Comparison of ENCODE assay signal across 25 cellular contexts in the genomic region with DNA sequence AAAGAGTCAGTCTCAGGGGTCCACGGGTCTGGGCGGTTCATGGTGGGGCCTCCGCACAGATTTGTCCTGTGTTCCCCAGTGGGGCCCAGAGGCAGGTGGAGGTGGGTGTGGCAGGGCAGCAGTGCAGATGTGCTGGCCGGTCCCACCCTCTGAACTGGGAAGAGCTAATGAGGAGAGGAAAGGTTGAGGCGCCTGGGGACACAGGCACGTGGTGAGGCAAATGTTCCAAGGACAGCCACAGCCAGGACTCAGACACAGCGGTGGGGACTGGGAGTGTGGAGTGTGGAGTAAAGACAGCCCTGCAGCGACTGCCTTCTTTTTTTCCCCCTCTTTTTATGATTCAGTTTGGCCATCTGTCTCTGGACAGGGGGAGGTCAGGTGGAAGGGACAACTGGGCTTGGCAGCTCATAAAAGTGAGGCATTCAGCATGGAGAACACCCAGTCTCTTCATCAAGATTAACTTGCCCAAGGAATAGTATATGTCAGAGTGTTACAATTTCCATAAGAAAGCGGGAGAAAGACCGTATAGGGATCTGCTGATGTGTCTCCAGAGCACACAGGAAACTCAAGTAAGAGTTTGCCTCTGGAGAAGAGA.
A peak's percentile ranks its signal among the peaks of the same experiment; 100 is the strongest.
DNase-seq lines count a peak whose midpoint lies in the region; ATAC-seq and TF ChIP-seq lines count a peak whose summit lies in the region.
"Had no signal": no experiment of that assay in that cellular context is flagged by ENCODE, and none has a peak within 500 bp of the region (broad histone marks: within the 10 kb centered on the region; RNA-seq: fewer than 3 reads in every experiment).

No MANE protein-coding gene starts in this region.

- H3K9me3 ChIP-seq in BLaER1 (no peaks in the 10 kb centered on the region), HUES48 (ENCODE audit: control insufficient read depth, insufficient read depth, low read length) (no peaks in the 10 kb centered on the region), mesenchymal stem cell (ENCODE audit: control insufficient read depth, low read length) (no peaks in the 10 kb centered on the region), PC-3 (ENCODE audit: low read length) (no peaks in the 10 kb centered on the region)
- H3K9me3 ChIP-seq: breast epithelium, esophagus muscularis mucosa, lower lobe of right lung, neutrophil, prostate gland, suprapubic skin had no signal

- peak overlapping the region; percentile 21 for H4K8ac ChIP-seq in mesenchymal stem cell (ENCODE audit: low read length)

- H2BK12ac ChIP-seq in mesenchymal stem cell (ENCODE audit: low read length in 2 of 2) = no peak overlapping the region

- no peaks in the 10 kb centered on the region for H3K79me2 ChIP-seq in PC-3 (ENCODE audit: low read length)

- H4K20me1 ChIP-seq in BLaER1 (no peaks in the 10 kb centered on the region), PC-3 (ENCODE audit: low read length) (no peaks in the 10 kb centered on the region)

- DNase-seq in endothelial cell (ENCODE audit: low spot score) (no peak), mesenchymal stem cell (no peak), PC-3 (no peak)
- no peak for DNase-seq in stimulated activated naive CD4-positive, alpha-beta T cell treated with Interleukin-2 at 50 U/mL for 16 hours (lab: John Stamatoyannopoulos, UW)
- DNase-seq in activated CD8-positive, alpha-beta T cell treated with anti-CD3 and anti-CD28 coated beads for 36 hours = no peak
- DNase-seq: ACHN; activated CD4-positive, alpha-beta T cell treated with anti-CD3 and anti-CD28 coated beads for 36 hours; activated naive CD4-positive, alpha-beta T cell treated with anti-CD3 and anti-CD28 coated beads for 36 hours; activated T-cell treated with anti-CD3 and anti-CD28 coated beads, Interleukin-2, amount 50 U/mL, for 4 hours; amygdala; hippocampal formation; lower lobe of right lung; NCI-H526; T-helper 17 cell had no signal

- H2AK5ac ChIP-seq in mesenchymal stem cell (ENCODE audit: low read length, severe bottlenecking) = no peak overlapping the region

- 77% methylated on average over 9 of the region's 10 CpGs for WGBS in mesenchymal stem cell

- H3F3A ChIP-seq in PC-3 (ENCODE audit: low read length, unreplicated experiment) = no peaks in the 10 kb centered on the region

- peak overlapping the region; percentile 20 for H4K91ac ChIP-seq in mesenchymal stem cell (ENCODE audit: low read length)

- no peak overlapping the region for H2BK5ac ChIP-seq in mesenchymal stem cell (ENCODE audit: low read depth, low read length, poor library complexity, severe bottlenecking)

- ATAC-seq in PC-3 (no peak), HG02885 (IDR thresholded peaks at IDR 0.05; ENCODE audit: poor library complexity, unreplicated experiment) (no peak)
- ATAC-seq in activated CD8-positive, alpha-beta T cell treated with anti-CD3 and anti-CD28 coated beads for 36 hours = no peak
- ATAC-seq: activated CD4-positive, alpha-beta T cell treated with anti-CD3 and anti-CD28 coated beads for 36 hours; activated T-cell treated with anti-CD3 and anti-CD28 coated beads, Interleukin-2, amount 50 U/mL, for 4 hours; lower lobe of right lung; stimulated activated memory B cell treated with anti-CD40 and anti-IgM and Interleukin-4, amounts not matched to agents 10 μg/mL and 1 μg/mL and 100 μg/mL, for 72 hours; T-helper 17 cell had no signal

- no peak overlapping the region for H2BK120ac ChIP-seq in mesenchymal stem cell (ENCODE audit: low read depth, low read length)

- no peaks in the 10 kb centered on the region for H3K9me3 Mint-ChIP-seq in endothelial cell (ENCODE audit: unreplicated experiment)
- no peaks in the 10 kb centered on the region for H3K9me3 Mint-ChIP-seq in activated CD8-positive, alpha-beta T cell treated with anti-CD3 and anti-CD28 coated beads for 36 hours
- H3K9me3 Mint-ChIP-seq: activated naive CD4-positive, alpha-beta T cell treated with anti-CD3 and anti-CD28 coated beads for 36 hours; activated T-cell treated with anti-CD3 and anti-CD28 coated beads, Interleukin-2, amount 50 U/mL, for 4 hours; stimulated activated memory B cell treated with anti-CD40 and anti-IgM and Interleukin-4, amounts not matched to agents 10 μg/mL and 1 μg/mL and 100 μg/mL, for 72 hours had no signal

- no peaks in the 10 kb centered on the region for H3K9me2 ChIP-seq in PC-3 (replicated peaks; ENCODE audit: low read length)

- POLR2A ChIA-PET in PC-3 (lab: Charles Lee; ENCODE audit: unreplicated experiment) = no interaction called here
- POLR2A ChIA-PET in activated CD8-positive, alpha-beta T cell treated with anti-CD3 and anti-CD28 coated beads for 36 hours (lab: Charles Lee) = interaction anchor here (0.7 kb wide), 1 partner anchor 54 kb away, joined by 3 read pairs; no protein-coding TSS in a partner anchor

- H3K14ac ChIP-seq in mesenchymal stem cell (ENCODE audit: low read length in 2 of 2) = no peak overlapping the region

- H3K36me3 Mint-ChIP-seq in endothelial cell (ENCODE audit: low read depth, unreplicated experiment) = peaks cover 41% of the 10 kb centered on the region
- no peaks in the 10 kb centered on the region for H3K36me3 Mint-ChIP-seq in activated CD8-positive, alpha-beta T cell treated with anti-CD3 and anti-CD28 coated beads for 36 hours (ENCODE audit: low read depth)
- H3K36me3 Mint-ChIP-seq: stimulated activated memory B cell treated with anti-CD40 and anti-IgM and Interleukin-4, amounts not matched to agents 10 μg/mL and 1 μg/mL and 100 μg/mL, for 72 hours had no signal

- H3K4me2 ChIP-seq in BLaER1 (peak overlapping the region; percentile 6; the same call in 1 of the 2 replicates), mesenchymal stem cell (ENCODE audit: low read length, poor library complexity, severe bottlenecking) (no peak overlapping the region), PC-3 (ENCODE audit: low read length) (no peak overlapping the region)
- H3K4me2 ChIP-seq: KMS-11 had no signal

- H3K27ac ChIP-seq in BLaER1 (no peak overlapping the region), HUES48 (ENCODE audit: low read depth, low read length) (no peak overlapping the region), mesenchymal stem cell (ENCODE audit: low read length, poor library complexity, severe bottlenecking) (no peak overlapping the region), PC-3 (ENCODE audit: low read length) (no peak overlapping the region)
- H3K27ac ChIP-seq: breast epithelium, coronary artery, esophagus muscularis mucosa, KMS-11, lower lobe of right lung, prostate gland, suprapubic skin had no signal

- H3K9ac ChIP-seq in BLaER1 (no peak overlapping the region), HUES48 (ENCODE audit: low read depth, low read length) (no peak overlapping the region), mesenchymal stem cell (ENCODE audit: low read length) (no peak overlapping the region), PC-3 (ENCODE audit: low read length) (no peak overlapping the region)
- H3K9ac ChIP-seq: KMS-11 had no signal

- no peak for TF ChIP-seq CTCF in endothelial cell (IDR thresholded peaks at IDR 0.05; ENCODE audit: unreplicated experiment)
- TF ChIP-seq CTCF in PC-3 (conservative IDR thresholded peaks at IDR 0.05; ENCODE audit: low read depth, low read length) = no peak
- TF ChIP-seq CTCF in activated CD8-positive, alpha-beta T cell treated with anti-CD3 and anti-CD28 coated beads for 36 hours (IDR thresholded peaks at IDR 0.05) = no peak

- peaks cover 10% of the 10 kb centered on the region; the same call in 1 of the 2 replicates for H3K4me1 ChIP-seq in BLaER1
- H3K4me1 ChIP-seq in HUES48 (ENCODE audit: control insufficient read depth, insufficient read depth, low read length) = peaks cover 23% of the 10 kb centered on the region
- H3K4me1 ChIP-seq in mesenchymal stem cell (ENCODE audit: control insufficient read depth, insufficient read depth, low read depth, low read length) = peaks cover 13% of the 10 kb centered on the region
- no peaks in the 10 kb centered on the region for H3K4me1 ChIP-seq in PC-3 (ENCODE audit: insufficient read depth, low read length)
- H3K4me1 ChIP-seq: breast epithelium, esophagus muscularis mucosa, lower lobe of right lung, prostate gland, suprapubic skin had no signal

- peak overlapping the region; percentile 21 for H3K27ac Mint-ChIP-seq in endothelial cell (ENCODE audit: unreplicated experiment)
- H3K27ac Mint-ChIP-seq in activated CD8-positive, alpha-beta T cell treated with anti-CD3 and anti-CD28 coated beads for 36 hours = no peak overlapping the region
- H3K27ac Mint-ChIP-seq: activated CD4-positive, alpha-beta T cell treated with anti-CD3 and anti-CD28 coated beads for 36 hours; activated naive CD4-positive, alpha-beta T cell treated with anti-CD3 and anti-CD28 coated beads for 36 hours; stimulated activated memory B cell treated with anti-CD40 and anti-IgM and Interleukin-4, amounts not matched to agents 10 μg/mL and 1 μg/mL and 100 μg/mL, for 72 hours; T-helper 17 cell had no signal

- CTCF ChIA-PET in PC-3 (lab: Charles Lee) = no interaction called here
- CTCF ChIA-PET in activated CD8-positive, alpha-beta T cell treated with anti-CD3 and anti-CD28 coated beads for 36 hours (lab: Charles Lee) = interaction anchor here (2.2 kb wide), 1 partner anchor 12 kb away, joined by 9 read pairs; no protein-coding TSS in a partner anchor

- H3K27me3 Mint-ChIP-seq in endothelial cell (ENCODE audit: unreplicated experiment) = peaks cover 11% of the 10 kb centered on the region
- H3K27me3 Mint-ChIP-seq in activated CD8-positive, alpha-beta T cell treated with anti-CD3 and anti-CD28 coated beads for 36 hours = no peaks in the 10 kb centered on the region

- peak overlapping the region; percentile 15 to 63 for H3K18ac ChIP-seq in mesenchymal stem cell (ENCODE audit: low read depth in 1 of 2, low read length in 2 of 2)

- H3K79me1 ChIP-seq in mesenchymal stem cell (replicated peaks; ENCODE audit: low read length, poor library complexity, severe bottlenecking) = no peaks in the 10 kb centered on the region

- H3K4ac ChIP-seq in mesenchymal stem cell (ENCODE audit: low read depth in 1 of 2, low read length in 2 of 2) = no peak overlapping the region

- BruUV-seq in PC-3 (replicated peaks; lab: Mats Ljungman, UMichigan) = no TSS peak

- H2AFZ ChIP-seq in mesenchymal stem cell (ENCODE audit: low read depth, low read length) (no peak overlapping the region), PC-3 (ENCODE audit: low read length) (no peak overlapping the region)

- intact Hi-C loops in PC-3 (cut with micrococcal nuclease) = no loop called here
- intact Hi-C loops in activated CD8-positive, alpha-beta T cell treated with anti-CD3 and anti-CD28 coated beads for 36 hours (cut with micrococcal nuclease) = no loop called here

- H3K27me3 ChIP-seq in BLaER1 = no peaks in the 10 kb centered on the region
- H3K27me3 ChIP-seq in HUES48 (ENCODE audit: control insufficient read depth, insufficient read depth, low read length) = peaks cover 18% of the 10 kb centered on the region
- H3K27me3 ChIP-seq in mesenchymal stem cell (ENCODE audit: control insufficient read depth in 1 of 2, insufficient read depth in 1 of 2, low read length in 2 of 2) = no peaks in the 10 kb centered on the region
- H3K27me3 ChIP-seq in PC-3 (ENCODE audit: low read length) = no peaks in the 10 kb centered on the region
- H3K27me3 ChIP-seq: breast epithelium, neutrophil, suprapubic skin had no signal

- no peak overlapping the region for H2BK15ac ChIP-seq in mesenchymal stem cell (ENCODE audit: low read depth, poor library complexity, severe bottlenecking)

- H3K4me1 Mint-ChIP-seq in endothelial cell (ENCODE audit: unreplicated experiment) = peaks cover 24% of the 10 kb centered on the region
- H3K4me1 Mint-ChIP-seq in activated CD8-positive, alpha-beta T cell treated with anti-CD3 and anti-CD28 coated beads for 36 hours (ENCODE audit: low read depth) = peaks cover 8% of the 10 kb centered on the region
- H3K4me1 Mint-ChIP-seq: stimulated activated memory B cell treated with anti-CD40 and anti-IgM and Interleukin-4, amounts not matched to agents 10 μg/mL and 1 μg/mL and 100 μg/mL, for 72 hours had no signal

- H3K23ac ChIP-seq in mesenchymal stem cell (ENCODE audit: low read length in 2 of 2) = no peak overlapping the region

- H3K36me3 ChIP-seq in BLaER1 (no peaks in the 10 kb centered on the region), HUES48 (ENCODE audit: control insufficient read depth, insufficient read depth, low read length) (no peaks in the 10 kb centered on the region), mesenchymal stem cell (ENCODE audit: control insufficient read depth in 1 of 2, insufficient read depth in 2 of 2, low read depth in 1 of 2, low read length in 2 of 2) (no peaks in the 10 kb centered on the region), PC-3 (ENCODE audit: low read depth, low read length) (no peaks in the 10 kb centered on the region)
- H3K36me3 ChIP-seq: breast epithelium, esophagus muscularis mucosa, lower lobe of right lung, neutrophil, prostate gland, suprapubic skin had no signal

- H3K4me3 Mint-ChIP-seq in endothelial cell (ENCODE audit: unreplicated experiment) = peak overlapping the region; percentile 60
- H3K4me3 Mint-ChIP-seq in activated CD8-positive, alpha-beta T cell treated with anti-CD3 and anti-CD28 coated beads for 36 hours = no peak overlapping the region
- H3K4me3 Mint-ChIP-seq: activated CD4-positive, alpha-beta T cell treated with anti-CD3 and anti-CD28 coated beads for 36 hours; activated naive CD4-positive, alpha-beta T cell treated with anti-CD3 and anti-CD28 coated beads for 36 hours; activated T-cell treated with anti-CD3 and anti-CD28 coated beads, Interleukin-2, amount 50 U/mL, for 4 hours; stimulated activated memory B cell treated with anti-CD40 and anti-IgM and Interleukin-4, amounts not matched to agents 10 μg/mL and 1 μg/mL and 100 μg/mL, for 72 hours; T-helper 17 cell had no signal

- H3K4me3 ChIP-seq in BLaER1 (no peak overlapping the region), HUES48 (ENCODE audit: low read depth, low read length) (0 out of 2 replicates have a peak overlapping the region, but pooled peaks have one; percentile 18), mesenchymal stem cell (ENCODE audit: insufficient read depth in 1 of 2, low read depth in 1 of 2, low read length in 2 of 2) (no peak overlapping the region), PC-3 (ENCODE audit: low read length) (no peak overlapping the region)
- H3K4me3 ChIP-seq: breast epithelium, coronary artery, esophagus muscularis mucosa, lower lobe of right lung, prostate gland, suprapubic skin had no signal
